In the genomic region with DNA sequence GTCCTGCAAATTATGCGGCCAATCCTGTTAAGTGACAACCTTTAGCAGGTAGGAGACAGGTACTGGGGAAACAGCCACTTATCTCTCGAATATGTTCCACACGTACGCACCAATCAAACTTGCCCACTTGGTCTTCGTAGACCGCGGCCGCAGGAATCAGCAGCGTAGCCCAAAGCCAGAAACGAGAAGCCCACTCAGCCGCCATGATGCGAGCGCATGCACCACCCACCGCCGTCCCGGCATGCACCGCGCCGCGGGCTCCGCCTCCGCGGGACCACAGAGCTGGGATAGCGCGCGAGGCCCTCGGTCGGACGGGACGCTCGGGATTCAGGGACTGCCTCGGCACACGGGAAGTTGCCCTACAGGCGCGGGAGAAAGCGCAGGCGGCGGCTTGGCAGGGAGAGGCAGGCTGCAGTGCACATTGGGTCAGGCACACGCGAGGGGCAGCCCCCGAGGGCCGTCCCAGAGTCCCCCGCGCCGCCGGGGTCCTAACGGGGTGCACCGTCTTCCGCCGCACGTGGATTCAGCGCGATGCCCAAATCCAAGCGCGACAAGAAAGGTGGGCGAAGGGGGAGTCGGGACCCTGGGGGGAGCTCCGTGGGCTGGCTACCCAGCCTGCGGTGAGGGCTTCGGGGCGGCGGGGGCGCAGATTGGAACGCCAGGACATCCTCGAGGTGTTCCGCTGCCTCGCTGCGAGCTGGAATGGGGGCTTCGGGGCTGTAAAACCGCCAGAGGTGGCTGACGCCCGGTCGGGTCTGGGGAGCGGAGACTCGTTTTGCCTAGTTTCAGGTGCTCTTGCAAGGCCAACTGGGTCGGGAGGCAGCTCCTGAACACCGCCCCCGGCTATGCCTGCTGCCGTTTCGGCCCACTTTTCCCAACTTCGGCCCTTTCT, we compare ENCODE assay signal across 8 cellular contexts. TPM values are rescaled to one million over a fixed set of nuclear protein-coding genes. Genes with fewer than 3 reads are reported as not detected.
DNase-seq lines count a peak whose midpoint lies in the region; ATAC-seq and TF ChIP-seq lines count a peak whose summit lies in the region.

TSS of gene EMC1 (minus strand) at position 220 of the 892 bp plus-strand sequence. CDS start at position 205, 15 bp downstream.
TSS of gene MRTO4 (plus strand) at position 501 of the 892 bp plus-strand sequence. CDS start at position 532, 31 bp downstream.

- H3K27me3 ChIP-seq in WERI-Rb-1 (ENCODE audit: insufficient read depth, low read depth, severe bottlenecking) (no peaks in the 10 kb centered on the region), breast epithelium (no peaks in the 10 kb centered on the region), iPS-20b (ENCODE audit: insufficient read depth, low read length) (no peaks in the 10 kb centered on the region)

- TF ChIP-seq CTCF in 22Rv1 (IDR thresholded peaks at IDR 0.05) (no peak), WERI-Rb-1 (IDR thresholded peaks at IDR 0.05; ENCODE audit: low read depth, low read length) (no peak), breast epithelium (IDR thresholded peaks at IDR 0.05) (no peak)

- ATAC-seq in GM18511 (IDR thresholded peaks at IDR 0.05; ENCODE audit: unreplicated experiment) (peak; percentile 84), HG03025 (IDR thresholded peaks at IDR 0.05; ENCODE audit: low FRiP score, unreplicated experiment) (peak; percentile 64)

- H3K4me1 ChIP-seq in breast epithelium (peaks cover 4 to 22% of the 10 kb centered on the region in 2 donors), iPS-20b (ENCODE audit: insufficient read depth, low read length) (peaks cover 21% of the 10 kb centered on the region)

- H3K9me3 ChIP-seq in WERI-Rb-1 (ENCODE audit: severe bottlenecking) = no peaks in the 10 kb centered on the region
- H3K9me3 ChIP-seq in breast epithelium = no peaks in the 10 kb centered on the region
- no peaks in the 10 kb centered on the region for H3K9me3 ChIP-seq in iPS-20b (ENCODE audit: insufficient read depth, low read depth, low read length)

- H3K4me3 ChIP-seq in WERI-Rb-1 (ENCODE audit: low read depth, low read length) (peak within 1 kb of the TSS; percentile 92), breast epithelium (peak within 1 kb of the TSS; percentile 74 to 95 (median 93)), iPS-20b (ENCODE audit: low read length) (peak within 1 kb of the TSS; percentile 94), skin epidermis (peak within 1 kb of the TSS; percentile 70 to 98 (median 85))

- H3K36me3 ChIP-seq in WERI-Rb-1 (peaks cover 48% of the 10 kb centered on the region), breast epithelium (no peaks in the 10 kb centered on the region), iPS-20b (ENCODE audit: insufficient read depth, low read depth, low read length) (peaks cover 41% of the 10 kb centered on the region)

- TF ChIP-seq POLR2A in breast epithelium (IDR thresholded peaks at IDR 0.05) = no peak

- intact Hi-C loops in breast epithelium (cut with DNase I; ENCODE audit: low total_unique reads) = no loop called here

- H3K9ac ChIP-seq in iPS-20b (ENCODE audit: low read depth, low read length) = peak within 1 kb of the TSS; percentile 92

- H3K27ac ChIP-seq in 22Rv1 (peak within 1 kb of the TSS; percentile 93), WERI-Rb-1 (peak within 1 kb of the TSS; percentile 100), breast epithelium (peak within 1 kb of the TSS; percentile 92 to 99), iPS-20b (ENCODE audit: low read length) (peak within 1 kb of the TSS; percentile 78), skin epidermis (peak within 1 kb of the TSS; percentile 85 to 100 (median 98))

- DNase-seq in NCI-H2171 (lab: John Stamatoyannopoulos, UW) (peak; percentile 88), WERI-Rb-1 (peak; percentile 88), breast epithelium (ENCODE audit: low spot score in 2 of 2) (peak; percentile 66 to 80)

RNA-seq across cellular contexts. Expression of gene EMC1, which starts in this region (rescaled TPM):
- 10 to 100 TPM; 22.3 to 42.3 (median 32.3) TPM for total RNA-seq in breast epithelium

RNA-seq across cellular contexts. Expression of gene MRTO4, which starts in this region (rescaled TPM):
- total RNA-seq in breast epithelium = 10 to 100 TPM; 18.9 to 35.4 (median 27.4) TPM

Comparison
In these comparisons a context has a peak if more than half of its experiments do, and no peak if none do; other contexts are left out.
1. Peak in every context shown above with its lines: DNase-seq, ATAC-seq, H3K4me3 ChIP-seq and H3K27ac ChIP-seq.